Comparison of ENCODE assay signal across 27 cellular contexts in genomic region chr11:126630893-126631292, GRCh38.
"Had no signal": no experiment of that assay in that cellular context is flagged by ENCODE, and none has a peak within 500 bp of the region (broad histone marks: within the 10 kb centered on the region; RNA-seq: fewer than 3 reads in every experiment).

No MANE protein-coding gene starts in this region.

- FAIRE-seq: pancreas, small intestine, urothelium cell line had no signal

- H3K9me3 ChIP-seq: neutrophil, pancreas, prostate gland, right lobe of liver, sigmoid colon, stomach, thoracic aorta, thyroid gland, tibial nerve, upper lobe of left lung, vagina had no signal

- H3K4me1 ChIP-seq: prostate gland, sigmoid colon, thyroid gland, tibial nerve, upper lobe of left lung had no signal

- H3K4me2 ChIP-seq: neural progenitor cell had no signal

- DNase-seq: naive thymus-derived CD4-positive, alpha-beta T cell; natural killer cell; nephron progenitor cell; nucleus accumbens; pancreas; retina; right cardiac atrium; right lobe of liver; sigmoid colon; stimulated activated CD4-positive, alpha-beta T cell treated with anti-CD3 and anti-CD28 coated beads, Interleukin-15, amount 100 ng/mL, for 24 hours; stimulated activated CD4-positive, alpha-beta T cell treated with anti-CD3 and anti-CD28 coated beads, Interleukin-2, amount 100 ng/mL, for 24 hours; stimulated activated CD4-positive, alpha-beta T cell treated with anti-CD3 and anti-CD28 coated beads, Interleukin-2, amount 100 ng/mL, for 48 hours; stimulated activated CD4-positive, alpha-beta T cell treated with anti-CD3 and anti-CD28 coated beads, Interleukin-4, amount 100 ng/mL, for 24 hours; stimulated activated naive B cell treated with anti-CD40 and anti-IgM and Interleukin-4, amounts not matched to agents 10 μg/mL and 1 μg/mL and 100 μg/mL, for 72 hours; stimulated activated naive CD4-positive, alpha-beta T cell treated with Interleukin-2 at 50 U/mL for 16 hours; stomach; thyroid gland; upper lobe of left lung had no signal

- H3K4me3 ChIP-seq: neural progenitor cell, pancreas, prostate gland, right lobe of liver, sigmoid colon, stomach, thoracic aorta, thyroid gland, tibial nerve, upper lobe of left lung, vagina had no signal

- ATAC-seq: naive thymus-derived CD4-positive, alpha-beta T cell; natural killer cell; pancreas; right cardiac atrium; right lobe of liver; stimulated activated effector memory CD8-positive, alpha-beta T cell treated with anti-CD3 and anti-CD28 coated beads, Interleukin-12 subunit alpha, Interleukin-12 subunit beta, amount 100 ng/mL, for 72 hours; stimulated activated naive B cell treated with anti-CD40 and anti-IgM and Interleukin-4, amounts not matched to agents 10 μg/mL and 1 μg/mL and 100 μg/mL, for 72 hours had no signal

- H3K9ac ChIP-seq: neural progenitor cell had no signal

- H2AFZ ChIP-seq: neural progenitor cell had no signal

- H3K27me3 ChIP-seq: neural progenitor cell, neutrophil, pancreas, right lobe of liver, sigmoid colon, thyroid gland, tibial nerve, upper lobe of left lung, vagina had no signal

- H3K36me3 ChIP-seq: neural progenitor cell, neutrophil, pancreas, prostate gland, right lobe of liver, sigmoid colon, stomach, thoracic aorta, thyroid gland, tibial nerve, upper lobe of left lung, vagina had no signal

- H3K27ac ChIP-seq: neural progenitor cell, neutrophil, pancreas, prostate gland, right lobe of liver, sigmoid colon, stomach, thoracic aorta, thyroid gland, tibial nerve, upper lobe of left lung, vagina had no signal
